ENCODE assay signal across 15 cellular contexts in genomic region chr16:57624044-57624688, GRCh38. TPM values are rescaled to one million over a fixed set of nuclear protein-coding genes. Genes with fewer than 3 reads are reported as not detected.
DNase-seq lines count a peak whose midpoint lies in the region; TF ChIP-seq lines count a peak whose summit lies in the region.
"Had no signal": no experiment of that assay in that cellular context is flagged by ENCODE, and none has a peak within 500 bp of the region (broad histone marks: within the 10 kb centered on the region; RNA-seq: fewer than 3 reads in every experiment).

No MANE protein-coding gene starts in this region.

- H3K27ac Mint-ChIP-seq in type B pancreatic cell, result no peak overlapping the region
- H3K27ac Mint-ChIP-seq: activated naive CD8-positive, alpha-beta T cell treated with anti-CD3 and anti-CD28 coated beads, Interleukin-2, amount 10 ng/mL, durations not matched to agents 7 days and 5 days; HFFc6; stimulated activated naive CD8-positive, alpha-beta T cell treated with anti-CD3 and anti-CD28 coated beads, Interleukin-15, Interleukin-2, amounts not matched to agents 100 ng/mL and 50 ng/mL, for 24 hours had no signal

- no peak for TF ChIP-seq CTCF in type B pancreatic cell (conservative IDR thresholded peaks at IDR 0.05)

- peaks cover 3% of the 10 kb centered on the region for H3K27me3 Mint-ChIP-seq in type B pancreatic cell

- peak overlapping the region; percentile 90 for H2BK15ac ChIP-seq in neuronal stem cell (ENCODE audit: low read length)

- no peak overlapping the region for H3K23ac ChIP-seq in neuronal stem cell (ENCODE audit: low read depth, low read length, poor library complexity)

- peaks cover 55% of the 10 kb centered on the region for H3K4me1 Mint-ChIP-seq in type B pancreatic cell (ENCODE audit: unreplicated experiment)

- no peak overlapping the region for H4K8ac ChIP-seq in neuronal stem cell (ENCODE audit: low read depth, low read length)

- H3K9me3 Mint-ChIP-seq in type B pancreatic cell, result no peaks in the 10 kb centered on the region
- H3K9me3 Mint-ChIP-seq: activated naive CD8-positive, alpha-beta T cell treated with anti-CD3 and anti-CD28 coated beads, Interleukin-2, amount 10 ng/mL, durations not matched to agents 7 days and 5 days; HFFc6; stimulated activated naive CD8-positive, alpha-beta T cell treated with anti-CD3 and anti-CD28 coated beads, Interleukin-15, Interleukin-2, amounts not matched to agents 100 ng/mL and 50 ng/mL, for 24 hours had no signal

- no peaks in the 10 kb centered on the region for H3K27me3 ChIP-seq in neuronal stem cell (ENCODE audit: control insufficient read depth in 3 of 3, insufficient read depth in 3 of 3, low read depth in 1 of 3, low read length in 3 of 3)

- no peaks in the 10 kb centered on the region for H3K36me3 ChIP-seq in neuronal stem cell (replicated peaks in 1 of 2; ENCODE audit: control insufficient read depth in 2 of 2, insufficient read depth in 2 of 2, low read length in 2 of 2)
- H3K36me3 ChIP-seq: SJCRH30 had no signal

- H3K4me3 ChIP-seq in neuronal stem cell (ENCODE audit: low read length in 2 of 2), result no peak overlapping the region
- H3K4me3 ChIP-seq: SJCRH30 had no signal

- no peak overlapping the region for H2AK5ac ChIP-seq in neuronal stem cell (ENCODE audit: low read depth, low read length)

- H3K4me2 ChIP-seq in neuronal stem cell (ENCODE audit: insufficient read depth, low read length, poor library complexity, severe bottlenecking), result no peak overlapping the region

- H3K9me3 ChIP-seq in neuronal stem cell (replicated peaks in 1 of 2; ENCODE audit: control insufficient read depth in 2 of 2, insufficient read depth in 1 of 2, low read depth in 1 of 2, low read length in 2 of 2), result no peaks in the 10 kb centered on the region
- H3K9me3 ChIP-seq: SJCRH30 had no signal

- no peak overlapping the region for H3K9ac ChIP-seq in neuronal stem cell (ENCODE audit: low read depth, low read length, poor library complexity)

- no peak overlapping the region for H2BK120ac ChIP-seq in neuronal stem cell (ENCODE audit: low read depth, low read length)

- peak overlapping the region; percentile 87 for H4K91ac ChIP-seq in neuronal stem cell (ENCODE audit: low read depth, low read length, poor library complexity)

- WGBS in neuronal stem cell (ENCODE audit: extremely low coverage in 2 of 2, insufficient read length in 2 of 2, insufficient replicate concordance in 1 of 2), 2 donors, result no CpG with 5 or more reads among the region's 8 CpGs

- no peak overlapping the region for H3K4ac ChIP-seq in neuronal stem cell (ENCODE audit: low read length)

- no peak overlapping the region for H2BK12ac ChIP-seq in neuronal stem cell (ENCODE audit: low read length)

- no peak overlapping the region for H3K14ac ChIP-seq in neuronal stem cell (ENCODE audit: low read length)

- H3K4me1 ChIP-seq in neuronal stem cell (ENCODE audit: control insufficient read depth in 2 of 2, insufficient read depth in 1 of 2, low read depth in 1 of 2, low read length in 2 of 2), result peaks cover 43 to 48% of the 10 kb centered on the region in 2 donors

- H3K18ac ChIP-seq in neuronal stem cell (ENCODE audit: low read length), result peak overlapping the region; percentile 67

- no peaks in the 10 kb centered on the region for H3K79me1 ChIP-seq in neuronal stem cell (ENCODE audit: low read depth, low read length)

- H2AFZ ChIP-seq in neuronal stem cell (ENCODE audit: low read length), result peak overlapping the region; percentile 31

- H3K36me3 Mint-ChIP-seq in type B pancreatic cell, result no peaks in the 10 kb centered on the region
- H3K36me3 Mint-ChIP-seq: activated naive CD8-positive, alpha-beta T cell treated with anti-CD3 and anti-CD28 coated beads, Interleukin-2, amount 10 ng/mL, durations not matched to agents 7 days and 5 days had no signal

- peak overlapping the region; percentile 97 for H3K27ac ChIP-seq in epithelial cell of prostate
- H3K27ac ChIP-seq in neuronal stem cell (replicated peaks; ENCODE audit: low read length), result no peak overlapping the region
- H3K27ac ChIP-seq: SJCRH30 had no signal

- DNase-seq in ELF-1 (ENCODE audit: low read depth, low spot score), result peak; percentile 72
- DNase-seq in SW480 (ENCODE audit: low spot score), result peak; percentile 64
- no peak for DNase-seq in epithelial cell of prostate (ENCODE audit: low read depth, low spot score)
- DNase-seq in neuronal stem cell (ENCODE audit: low spot score), result no peak
- DNase-seq in anterior cingulate cortex (lab: John Stamatoyannopoulos, UW), result no peak
- DNase-seq in stimulated activated CD4-positive, alpha-beta T cell treated with anti-CD3 and anti-CD28 coated beads, Interleukin-4, amount 100 ng/mL, for 4 hours, result no peak
- no peak for DNase-seq in activated T-cell treated with anti-CD3 and anti-CD28 coated beads, Interleukin-2, amount 50 U/mL, for 48 hours
- no peak for DNase-seq in type B pancreatic cell (ENCODE audit: extremely low spot score, unreplicated experiment)
- DNase-seq: activated naive CD8-positive, alpha-beta T cell treated with anti-CD3 and anti-CD28 coated beads, Interleukin-2, amount 10 ng/mL, durations not matched to agents 7 days and 5 days; GDM1; HFFc6; NCI-H1105; NCI-H526 treated with DMSO at 0.1 percent for 48 hours had no signal

- no peak overlapping the region for H3K4me3 Mint-ChIP-seq in type B pancreatic cell
- H3K4me3 Mint-ChIP-seq: activated naive CD8-positive, alpha-beta T cell treated with anti-CD3 and anti-CD28 coated beads, Interleukin-2, amount 10 ng/mL, durations not matched to agents 7 days and 5 days; HFFc6; stimulated activated naive CD8-positive, alpha-beta T cell treated with anti-CD3 and anti-CD28 coated beads, Interleukin-15, Interleukin-2, amounts not matched to agents 100 ng/mL and 50 ng/mL, for 24 hours had no signal

- H2BK5ac ChIP-seq in neuronal stem cell (ENCODE audit: low read length), result no peak overlapping the region

RNA-seq across cellular contexts. Expression of gene ADGRG1, which starts 4.3 kb away (rescaled TPM):
- polyA plus RNA-seq in neuronal stem cell (2013, experiment 1 of 2), result 127 TPM
- polyA plus RNA-seq in neuronal stem cell (2013, experiment 2 of 2), result 124 TPM
- 41.1 and 61.0 TPM in 2 replicates for total RNA-seq in type B pancreatic cell (ENCODE audit: low replicate concordance)

RNA-seq across cellular contexts. Expression of gene ADGRG3, which starts 43.9 kb away (rescaled TPM):
- polyA plus RNA-seq in neuronal stem cell (2013, experiment 1 of 2), result 0.25 TPM
- 0.33 TPM for polyA plus RNA-seq in neuronal stem cell (2013, experiment 2 of 2)
- total RNA-seq in type B pancreatic cell (ENCODE audit: low replicate concordance), result not detected in 2 replicates
- total RNA-seq: activated naive CD8-positive, alpha-beta T cell treated with anti-CD3 and anti-CD28 coated beads, Interleukin-2, amount 10 ng/mL, durations not matched to agents 7 days and 5 days; HFFc6; SJCRH30 had no signal

Comparison
In these comparisons a context has a peak if more than half of its experiments do, and no peak if none do; other contexts are left out.
1. DNase-seq: peak in ELF-1 (single experiment) and SW480 (single experiment); none in epithelial cell of prostate (single experiment), neuronal stem cell (single experiment), anterior cingulate cortex (0 of 58), stimulated activated CD4-positive, alpha-beta T cell treated with anti-CD3 and anti-CD28 coated beads, Interleukin-4, amount 100 ng/mL, for 4 hours (0 of 2), activated T-cell treated with anti-CD3 and anti-CD28 coated beads, Interleukin-2, amount 50 U/mL, for 48 hours (0 of 2) and type B pancreatic cell (single experiment).